Comparison of ENCODE assay signal across 2 cellular contexts in the genomic region with DNA sequence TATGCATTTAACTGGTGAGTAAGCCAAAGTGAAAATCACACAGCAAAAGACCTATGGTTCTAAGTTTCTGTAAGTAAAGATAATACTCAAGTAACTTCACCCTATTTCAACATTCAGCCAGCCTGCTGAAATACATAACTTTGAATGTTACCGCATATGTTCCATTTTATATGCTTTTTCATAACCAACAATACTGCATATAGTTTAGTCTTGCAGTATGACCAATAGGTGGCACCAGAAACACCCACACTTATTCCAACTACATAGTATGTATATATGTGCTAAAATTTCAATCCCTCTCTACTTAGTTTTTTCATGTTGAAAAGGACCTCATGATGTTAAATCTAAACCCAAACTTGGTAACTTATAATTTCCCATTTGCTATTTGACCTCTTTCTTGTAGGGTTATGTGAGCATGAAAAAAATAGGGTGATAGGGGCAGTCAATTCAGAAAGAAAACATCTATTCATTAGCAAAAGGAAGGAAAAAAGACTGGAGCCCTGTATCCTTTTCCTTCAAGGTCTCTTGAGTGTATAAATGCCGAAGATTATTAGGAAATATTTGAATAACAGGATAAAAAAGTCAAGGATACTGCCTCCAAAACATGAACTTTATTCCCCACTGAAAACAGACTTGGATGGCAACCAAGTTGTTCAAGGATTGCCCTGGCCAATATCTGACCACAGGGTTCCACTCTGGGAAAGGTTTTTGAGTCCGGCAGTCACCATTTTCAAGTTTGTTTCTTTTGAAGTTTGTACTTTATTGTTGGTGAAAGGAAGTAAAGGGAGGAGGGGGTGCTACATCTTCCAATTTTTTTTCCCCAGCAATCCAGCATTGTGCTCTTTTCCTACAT.
TF ChIP-seq lines count a peak whose summit lies in the region.

No MANE protein-coding gene starts in this region.

TF ChIP-seq in K562, 482 proteins besides CTCF, POLR2A, EP300 and RAD21:
- TF ChIP-seq, protein P1, sequence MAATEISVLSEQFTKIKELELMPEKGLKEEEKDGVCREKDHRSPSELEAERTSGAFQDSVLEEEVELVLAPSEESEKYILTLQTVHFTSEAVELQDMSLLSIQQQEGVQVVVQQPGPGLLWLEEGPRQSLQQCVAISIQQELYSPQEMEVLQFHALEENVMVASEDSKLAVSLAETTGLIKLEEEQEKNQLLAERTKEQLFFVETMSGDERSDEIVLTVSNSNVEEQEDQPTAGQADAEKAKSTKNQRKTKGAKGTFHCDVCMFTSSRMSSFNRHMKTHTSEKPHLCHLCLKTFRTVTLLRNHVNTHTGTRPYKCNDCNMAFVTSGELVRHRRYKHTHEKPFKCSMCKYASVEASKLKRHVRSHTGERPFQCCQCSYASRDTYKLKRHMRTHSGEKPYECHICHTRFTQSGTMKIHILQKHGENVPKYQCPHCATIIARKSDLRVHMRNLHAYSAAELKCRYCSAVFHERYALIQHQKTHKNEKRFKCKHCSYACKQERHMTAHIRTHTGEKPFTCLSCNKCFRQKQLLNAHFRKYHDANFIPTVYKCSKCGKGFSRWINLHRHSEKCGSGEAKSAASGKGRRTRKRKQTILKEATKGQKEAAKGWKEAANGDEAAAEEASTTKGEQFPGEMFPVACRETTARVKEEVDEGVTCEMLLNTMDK (IDR thresholded peaks at IDR 0.05; ENCODE audit: borderline replicate concordance, insufficient read depth, low read depth, low read length, poor library complexity, severe bottlenecking): peak; percentile 38
- TF ChIP-seq BACH1 (tag; IDR thresholded peaks at IDR 0.05) (no peak), SMC3 (conservative IDR thresholded peaks at IDR 0.05; ENCODE audit: insufficient read depth, low read depth, low read length) (peak; percentile 49), POLR2H (tag; IDR thresholded peaks at IDR 0.05; ENCODE audit: low read depth) (0 out of 2 replicates have a peak, but pooled peaks have one; percentile 18)
TF ChIP-seq in K562: peak in this region for 3.

TF ChIP-seq in liver, 16 proteins besides CTCF, POLR2A, EP300 and RAD21:
- TF ChIP-seq REST (IDR thresholded peaks at IDR 0.05) (peak; percentile 17), RXRA (IDR thresholded peaks at IDR 0.05) (peak; percentile 4 to 51), FOXA1 (IDR thresholded peaks at IDR 0.05) (no peak), HNF4A (conservative IDR thresholded peaks at IDR 0.05) (peak; percentile 45 to 62), YY1 (IDR thresholded peaks at IDR 0.05) (peak; percentile 59), NR2F2 (IDR thresholded peaks at IDR 0.05) (peak; percentile 30), JUND (IDR thresholded peaks at IDR 0.05) (peak in 1 of 2 donors; percentile 28)
- TF ChIP-seq, protein P2, sequence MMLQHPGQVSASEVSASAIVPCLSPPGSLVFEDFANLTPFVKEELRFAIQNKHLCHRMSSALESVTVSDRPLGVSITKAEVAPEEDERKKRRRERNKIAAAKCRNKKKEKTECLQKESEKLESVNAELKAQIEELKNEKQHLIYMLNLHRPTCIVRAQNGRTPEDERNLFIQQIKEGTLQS (IDR thresholded peaks at IDR 0.05): no peak
- TF ChIP-seq, protein P3, sequence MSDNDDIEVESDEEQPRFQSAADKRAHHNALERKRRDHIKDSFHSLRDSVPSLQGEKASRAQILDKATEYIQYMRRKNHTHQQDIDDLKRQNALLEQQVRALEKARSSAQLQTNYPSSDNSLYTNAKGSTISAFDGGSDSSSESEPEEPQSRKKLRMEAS (IDR thresholded peaks at IDR 0.05): peak; percentile 37
